9 cellular contexts compared by ENCODE assay signal in genomic region chr18:59141294-59142068, GRCh38. TPM values are rescaled to one million over a fixed set of nuclear protein-coding genes. Genes with fewer than 3 reads are reported as not detected.
DNase-seq lines count a peak whose midpoint lies in the region; ATAC-seq lines count a peak whose summit lies in the region.
"Had no signal": no experiment of that assay in that cellular context is flagged by ENCODE, and none has a peak within 500 bp of the region (broad histone marks: within the 10 kb centered on the region; RNA-seq: fewer than 3 reads in every experiment).

No MANE protein-coding gene starts in this region.

- CTCF ChIA-PET in activated CD4-positive, alpha-beta memory T cell treated with anti-CD3 and anti-CD28 coated beads, Interleukin-2, amount 10 ng/mL, durations not matched to agents 7 days and 5 days (lab: Charles Lee), result interaction anchor here (0.6 to 1.6 kb wide), 5 partner anchors 23 to 373 kb away, joined by 3 to 4 read pairs (median 3); no protein-coding TSS in a partner anchor

- peak; percentile 99 for DNase-seq in DMS53 treated with DMSO at 0.1 percent for 48 hours (lab: John Stamatoyannopoulos, UW; ENCODE audit: unreplicated experiment)
- DNase-seq in NCI-H128 (lab: John Stamatoyannopoulos, UW; ENCODE audit: unreplicated experiment), result peak; percentile 80
- DNase-seq in activated CD4-positive, alpha-beta memory T cell treated with anti-CD3 and anti-CD28 coated beads, Interleukin-2, amount 10 ng/mL, durations not matched to agents 7 days and 5 days, result no peak
- DNase-seq in naive B cell, result no peak
- DNase-seq in activated CD4-positive, CD25-positive, alpha-beta regulatory T cell (lab: John Stamatoyannopoulos, UW), result no peak
- DNase-seq in mesenteric fat pad (ENCODE audit: low spot score), result no peak
- no peak for DNase-seq in effector CD4-positive, alpha-beta T cell
- no peak for DNase-seq in activated CD4-positive, alpha-beta T cell treated with anti-CD3 and anti-CD28 coated beads, Interleukin-2, amount 50 U/mL, for 4 hours
- DNase-seq: cortex of kidney had no signal

- peaks cover 13% of the 10 kb centered on the region for H3K36me3 Mint-ChIP-seq in activated CD4-positive, alpha-beta memory T cell treated with anti-CD3 and anti-CD28 coated beads, Interleukin-2, amount 10 ng/mL, durations not matched to agents 7 days and 5 days (ENCODE audit: low read depth)
- peaks cover 0 to 9% of the 10 kb centered on the region in 2 donors for H3K36me3 Mint-ChIP-seq in naive B cell

- peak overlapping the region; percentile 92 for H3K4me3 Mint-ChIP-seq in activated CD4-positive, alpha-beta memory T cell treated with anti-CD3 and anti-CD28 coated beads, Interleukin-2, amount 10 ng/mL, durations not matched to agents 7 days and 5 days
- H3K4me3 Mint-ChIP-seq in naive B cell, result peak overlapping the region in 7 of 8 donors; percentile 95 to 99 (median 97)

- ATAC-seq in naive B cell (ENCODE audit: low read depth in 2 of 2), result no peak

- POLR2A ChIA-PET in activated CD4-positive, alpha-beta memory T cell treated with anti-CD3 and anti-CD28 coated beads, Interleukin-2, amount 10 ng/mL, durations not matched to agents 7 days and 5 days (lab: Charles Lee), result interaction anchor here (0.9 to 5.3 kb wide), 10 partner anchors 9 to 764 kb away, joined by 3 to 47 read pairs (median 4); partner anchors contain the start of genes LMAN1 and PMAIP1

- no peaks in the 10 kb centered on the region for H3K9me3 Mint-ChIP-seq in activated CD4-positive, alpha-beta memory T cell treated with anti-CD3 and anti-CD28 coated beads, Interleukin-2, amount 10 ng/mL, durations not matched to agents 7 days and 5 days
- H3K9me3 Mint-ChIP-seq in naive B cell, result no peaks in the 10 kb centered on the region

- H3K27ac Mint-ChIP-seq in activated CD4-positive, alpha-beta memory T cell treated with anti-CD3 and anti-CD28 coated beads, Interleukin-2, amount 10 ng/mL, durations not matched to agents 7 days and 5 days, result peak overlapping the region; percentile 84
- peak overlapping the region in 3 of 6 donors; percentile 66 to 99 (median 67) for H3K27ac Mint-ChIP-seq in naive B cell

- H3K4me1 Mint-ChIP-seq in activated CD4-positive, alpha-beta memory T cell treated with anti-CD3 and anti-CD28 coated beads, Interleukin-2, amount 10 ng/mL, durations not matched to agents 7 days and 5 days, result peaks cover 55% of the 10 kb centered on the region
- peaks cover 34 to 53% (median 41%) of the 10 kb centered on the region in 3 donors for H3K4me1 Mint-ChIP-seq in naive B cell

- peaks cover 3% of the 10 kb centered on the region for H3K27me3 Mint-ChIP-seq in activated CD4-positive, alpha-beta memory T cell treated with anti-CD3 and anti-CD28 coated beads, Interleukin-2, amount 10 ng/mL, durations not matched to agents 7 days and 5 days
- H3K27me3 Mint-ChIP-seq in naive B cell, result no peaks in the 10 kb centered on the region

RNA-seq across cellular contexts. Expression of gene SEC11C, which starts 1.8 kb away (rescaled TPM):
- total RNA-seq in activated CD4-positive, alpha-beta memory T cell treated with anti-CD3 and anti-CD28 coated beads, Interleukin-2, amount 10 ng/mL, durations not matched to agents 7 days and 5 days, result 100 to 1,000 TPM; 119 to 129 TPM
- 100 to 1,000 TPM; 112 to 205 (median 137) TPM for polyA plus RNA-seq in naive B cell (ENCODE audit: low read depth in 6 of 6)
- 22.7 TPM for total RNA-seq in mesenteric fat pad

Comparison
In these comparisons a context has a peak if more than half of its experiments do, and no peak if none do; other contexts are left out.
1. DNase-seq: peak in DMS53 treated with DMSO at 0.1 percent for 48 hours (single experiment) and NCI-H128 (single experiment); none in activated CD4-positive, alpha-beta memory T cell treated with anti-CD3 and anti-CD28 coated beads, Interleukin-2, amount 10 ng/mL, durations not matched to agents 7 days and 5 days (single experiment), naive B cell (single experiment), activated CD4-positive, CD25-positive, alpha-beta regulatory T cell (0 of 4), mesenteric fat pad (single experiment), effector CD4-positive, alpha-beta T cell (single experiment) and activated CD4-positive, alpha-beta T cell treated with anti-CD3 and anti-CD28 coated beads, Interleukin-2, amount 50 U/mL, for 4 hours (0 of 2).